8 cellular contexts compared by ENCODE assay signal in the genomic region with DNA sequence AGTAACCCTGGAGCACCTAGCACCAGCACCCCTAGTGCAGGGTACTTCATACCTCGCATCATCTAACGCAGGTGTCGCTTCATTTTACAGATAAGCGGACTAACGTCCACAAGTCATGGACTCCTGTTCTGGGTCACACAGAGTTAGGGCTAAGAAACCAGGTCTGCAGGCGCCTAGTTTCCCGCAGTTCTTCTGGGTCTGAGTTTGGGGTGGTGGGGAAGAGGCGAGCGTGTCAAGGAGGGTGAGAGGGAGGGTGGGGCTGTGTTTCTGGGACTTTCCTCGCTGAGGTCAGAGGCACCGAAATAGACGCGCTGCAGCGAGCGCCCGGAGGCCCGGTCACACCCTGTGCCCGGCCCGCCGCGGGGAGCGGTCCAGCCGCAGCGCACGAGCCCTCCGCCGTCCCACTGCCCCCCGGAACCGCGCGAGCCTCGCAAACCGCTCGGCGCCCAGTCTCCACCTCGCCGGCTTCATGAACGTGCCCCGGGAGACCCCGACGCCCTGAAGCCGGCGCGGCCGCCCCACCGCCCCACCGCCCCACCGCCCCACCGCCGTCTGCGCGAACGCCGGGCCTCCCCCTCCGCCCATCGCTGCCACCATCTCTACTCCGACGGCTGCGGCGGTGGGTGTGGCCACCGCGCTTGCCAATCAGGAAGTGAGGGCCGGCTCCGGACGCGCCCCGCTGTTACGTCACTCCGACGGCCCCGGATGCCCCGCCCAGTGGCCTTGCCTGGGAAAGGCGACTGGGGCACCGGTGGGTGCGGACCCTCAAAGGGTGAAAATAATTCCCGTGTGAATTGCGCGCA. TPM values are rescaled to one million over a fixed set of nuclear protein-coding genes. Genes with fewer than 3 reads are reported as not detected.
DNase-seq lines count a peak whose midpoint lies in the region; ATAC-seq and TF ChIP-seq lines count a peak whose summit lies in the region.

No MANE protein-coding gene starts in this region.

- no peaks in the 10 kb centered on the region for H3K9me3 Mint-ChIP-seq in nephron progenitor cell
- no peaks in the 10 kb centered on the region for H3K9me3 Mint-ChIP-seq in stimulated activated naive CD8-positive, alpha-beta T cell treated with anti-CD3 and anti-CD28 coated beads, Interleukin-15, Interleukin-2, amounts not matched to agents 100 ng/mL and 50 ng/mL, for 24 hours

- peak; percentile 88 for DNase-seq in DMS153 treated with DMSO at 0.1 percent for 48 hours (lab: John Stamatoyannopoulos, UW; ENCODE audit: unreplicated experiment)
- DNase-seq in Jurkat, Clone E6-1 (ENCODE audit: low read depth, low spot score), result peak; percentile 80
- DNase-seq in RWPE2 (ENCODE audit: low spot score), result peak; percentile 85
- peak; percentile 96 for DNase-seq in activated effector memory CD4-positive, alpha-beta T cell treated with anti-CD3 and anti-CD28 coated beads, Interleukin-2, amount 50 U/mL, for 16 hours
- peak; percentile 59 for DNase-seq in fibroblast of the conjunctiva (ENCODE audit: low read depth)
- DNase-seq in nephron progenitor cell, result peak; percentile 95

- H3K4me1 Mint-ChIP-seq in nephron progenitor cell, result peaks cover 56% of the 10 kb centered on the region
- peaks cover 55% of the 10 kb centered on the region for H3K4me1 Mint-ChIP-seq in stimulated activated naive CD8-positive, alpha-beta T cell treated with anti-CD3 and anti-CD28 coated beads, Interleukin-15, Interleukin-2, amounts not matched to agents 100 ng/mL and 50 ng/mL, for 24 hours (ENCODE audit: low read depth)

- no peak overlapping the region for H3K27ac Mint-ChIP-seq in nephron progenitor cell
- peak overlapping the region; percentile 94 for H3K27ac Mint-ChIP-seq in stimulated activated naive CD8-positive, alpha-beta T cell treated with anti-CD3 and anti-CD28 coated beads, Interleukin-15, Interleukin-2, amounts not matched to agents 100 ng/mL and 50 ng/mL, for 24 hours

- TF ChIP-seq CTCF in RWPE2 (IDR thresholded peaks at IDR 0.05; ENCODE audit: poor library complexity, severe bottlenecking) (no peak), nephron progenitor cell (IDR thresholded peaks at IDR 0.05) (no peak)

- no peaks in the 10 kb centered on the region for H3K36me3 Mint-ChIP-seq in nephron progenitor cell (ENCODE audit: low read depth)
- H3K36me3 Mint-ChIP-seq in stimulated activated naive CD8-positive, alpha-beta T cell treated with anti-CD3 and anti-CD28 coated beads, Interleukin-15, Interleukin-2, amounts not matched to agents 100 ng/mL and 50 ng/mL, for 24 hours (ENCODE audit: low read depth), result no peaks in the 10 kb centered on the region

- no peaks in the 10 kb centered on the region for H3K27me3 ChIP-seq in RWPE2 (ENCODE audit: insufficient read depth, poor library complexity, severe bottlenecking)

- peak overlapping the region; percentile 82 for H3K4me3 Mint-ChIP-seq in nephron progenitor cell
- peak overlapping the region; percentile 79 for H3K4me3 Mint-ChIP-seq in stimulated activated naive CD8-positive, alpha-beta T cell treated with anti-CD3 and anti-CD28 coated beads, Interleukin-15, Interleukin-2, amounts not matched to agents 100 ng/mL and 50 ng/mL, for 24 hours

- H3K27ac ChIP-seq in RWPE2 (ENCODE audit: poor library complexity, severe bottlenecking), result peak overlapping the region; percentile 84

- H3K36me3 ChIP-seq in RWPE2 (ENCODE audit: low read depth), result no peaks in the 10 kb centered on the region

- peak; percentile 64 for ATAC-seq in GM21528 (IDR thresholded peaks at IDR 0.05; ENCODE audit: low FRiP score, unreplicated experiment)
- peak; percentile 66 for ATAC-seq in RWPE2 (ENCODE audit: low read depth)

- H3K4me1 ChIP-seq in RWPE2 (ENCODE audit: insufficient read depth, poor library complexity, severe bottlenecking), result peaks cover 14% of the 10 kb centered on the region

- H3K4me3 ChIP-seq in Jurkat, Clone E6-1 (ENCODE audit: low read length), result peak overlapping the region; percentile 74
- H3K4me3 ChIP-seq in RWPE2 (ENCODE audit: severe bottlenecking), result peak overlapping the region; percentile 34

- H3K9me3 ChIP-seq in RWPE2 (ENCODE audit: severe bottlenecking), result no peaks in the 10 kb centered on the region

- peaks cover 3% of the 10 kb centered on the region for H3K27me3 Mint-ChIP-seq in nephron progenitor cell (ENCODE audit: low read depth, poor library complexity)
- H3K27me3 Mint-ChIP-seq in stimulated activated naive CD8-positive, alpha-beta T cell treated with anti-CD3 and anti-CD28 coated beads, Interleukin-15, Interleukin-2, amounts not matched to agents 100 ng/mL and 50 ng/mL, for 24 hours, result no peaks in the 10 kb centered on the region

RNA-seq across cellular contexts. Expression of a gene that starts 12.3 kb away (rescaled TPM):
- polyA plus RNA-seq in Jurkat, Clone E6-1 (2012; ENCODE audit: insufficient read depth, insufficient read length), result 46.7 TPM

RNA-seq across cellular contexts. Expression of a gene that starts 24.7 kb away (rescaled TPM):
- polyA plus RNA-seq in Jurkat, Clone E6-1 (2012; ENCODE audit: insufficient read depth, insufficient read length), result 0.49 TPM

RNA-seq across cellular contexts. Expression of a gene that starts 55.8 kb away (rescaled TPM):
- polyA plus RNA-seq in Jurkat, Clone E6-1 (2012; ENCODE audit: insufficient read depth, insufficient read length), result 14.8 TPM

Comparison
In these comparisons a context has a peak if more than half of its experiments do, and no peak if none do; other contexts are left out.
1. Peak in every context shown above with its lines: DNase-seq, ATAC-seq, H3K4me3 ChIP-seq and H3K27ac ChIP-seq.